10 cellular contexts compared by ENCODE assay signal in genomic region chr19:342128-342455, GRCh38. TPM values are rescaled to one million over a fixed set of nuclear protein-coding genes. Genes with fewer than 3 reads are reported as not detected.
DNase-seq lines count a peak whose midpoint lies in the region; ATAC-seq and TF ChIP-seq lines count a peak whose summit lies in the region.
"Had no signal": no experiment of that assay in that cellular context is flagged by ENCODE, and none has a peak within 500 bp of the region (broad histone marks: within the 10 kb centered on the region; RNA-seq: fewer than 3 reads in every experiment).

No MANE protein-coding gene starts in this region.

- peaks cover 8% of the 10 kb centered on the region for H3K9me3 Mint-ChIP-seq in stimulated activated naive CD8-positive, alpha-beta T cell treated with anti-CD3 and anti-CD28 coated beads, Interleukin-15, Interleukin-2, amounts not matched to agents 100 ng/mL and 50 ng/mL, for 24 hours
- no peaks in the 10 kb centered on the region for H3K9me3 Mint-ChIP-seq in central memory CD8-positive, alpha-beta T cell
- peaks cover 0 to 4% (median 0%) of the 10 kb centered on the region in 11 donors for H3K9me3 Mint-ChIP-seq in naive thymus-derived CD4-positive, alpha-beta T cell
- no peaks in the 10 kb centered on the region for H3K9me3 Mint-ChIP-seq in Caco-2 (ENCODE audit: unreplicated experiment)
- no peaks in the 10 kb centered on the region for H3K9me3 Mint-ChIP-seq in effector memory CD8-positive, alpha-beta T cell

- peaks cover 12 to 28% of the 10 kb centered on the region in 2 donors for H3K4me1 ChIP-seq in naive thymus-derived CD4-positive, alpha-beta T cell (ENCODE audit: control insufficient read depth in 2 of 2, insufficient read depth in 2 of 2, low read length in 2 of 2)
- peaks cover 15% of the 10 kb centered on the region for H3K4me1 ChIP-seq in Caco-2

- no peak overlapping the region for H3K27ac Mint-ChIP-seq in stimulated activated naive CD8-positive, alpha-beta T cell treated with anti-CD3 and anti-CD28 coated beads, Interleukin-15, Interleukin-2, amounts not matched to agents 100 ng/mL and 50 ng/mL, for 24 hours
- H3K27ac Mint-ChIP-seq in central memory CD8-positive, alpha-beta T cell (ENCODE audit: low read depth): no peak overlapping the region
- peak overlapping the region in 3 of 9 donors; percentile 7 to 78 (median 66) for H3K27ac Mint-ChIP-seq in naive thymus-derived CD4-positive, alpha-beta T cell
- no peak overlapping the region for H3K27ac Mint-ChIP-seq in Caco-2 (ENCODE audit: unreplicated experiment)
- H3K27ac Mint-ChIP-seq in effector memory CD8-positive, alpha-beta T cell: peak overlapping the region in 1 of 2 donors; percentile 44

- POLR2A ChIA-PET in naive thymus-derived CD4-positive, alpha-beta T cell (lab: Charles Lee): no interaction called here
- POLR2A ChIA-PET in Caco-2 (lab: Charles Lee): no interaction called here

- H3K4me3 Mint-ChIP-seq in stimulated activated naive CD8-positive, alpha-beta T cell treated with anti-CD3 and anti-CD28 coated beads, Interleukin-15, Interleukin-2, amounts not matched to agents 100 ng/mL and 50 ng/mL, for 24 hours: peak overlapping the region; percentile 12
- peak overlapping the region; percentile 34 for H3K4me3 Mint-ChIP-seq in central memory CD8-positive, alpha-beta T cell
- peak overlapping the region; percentile 7 to 92 (median 67) for H3K4me3 Mint-ChIP-seq in naive thymus-derived CD4-positive, alpha-beta T cell
- no peak overlapping the region for H3K4me3 Mint-ChIP-seq in Caco-2 (ENCODE audit: unreplicated experiment)
- no peak overlapping the region for H3K4me3 Mint-ChIP-seq in effector memory CD8-positive, alpha-beta T cell

- H3K27me3 ChIP-seq in naive thymus-derived CD4-positive, alpha-beta T cell (ENCODE audit: control insufficient read depth in 2 of 2, insufficient read depth in 2 of 2, low read length in 2 of 2): no peaks in the 10 kb centered on the region
- no peaks in the 10 kb centered on the region for H3K27me3 ChIP-seq in Caco-2 (replicated peaks; ENCODE audit: control insufficient read depth, insufficient read depth, low read length)

- CTCF ChIA-PET in naive thymus-derived CD4-positive, alpha-beta T cell (lab: Charles Lee): no interaction called here
- CTCF ChIA-PET in Caco-2 (lab: Charles Lee): no interaction called here

- H3K27ac ChIP-seq in naive thymus-derived CD4-positive, alpha-beta T cell (ENCODE audit: low read depth, low read length): no peak overlapping the region
- H3K27ac ChIP-seq: neutrophil had no signal

- H3K4me1 Mint-ChIP-seq in stimulated activated naive CD8-positive, alpha-beta T cell treated with anti-CD3 and anti-CD28 coated beads, Interleukin-15, Interleukin-2, amounts not matched to agents 100 ng/mL and 50 ng/mL, for 24 hours (ENCODE audit: low read depth): peaks cover 67% of the 10 kb centered on the region
- peaks cover 64% of the 10 kb centered on the region for H3K4me1 Mint-ChIP-seq in central memory CD8-positive, alpha-beta T cell
- peaks cover 52 to 72% (median 68%) of the 10 kb centered on the region in 7 donors for H3K4me1 Mint-ChIP-seq in naive thymus-derived CD4-positive, alpha-beta T cell
- peaks cover 15% of the 10 kb centered on the region for H3K4me1 Mint-ChIP-seq in Caco-2 (ENCODE audit: low read depth, unreplicated experiment)
- H3K4me1 Mint-ChIP-seq in effector memory CD8-positive, alpha-beta T cell (ENCODE audit: low read depth in 2 of 2): peaks cover 50 to 51% of the 10 kb centered on the region in 2 donors

- peaks cover 31% of the 10 kb centered on the region for H3K36me3 Mint-ChIP-seq in stimulated activated naive CD8-positive, alpha-beta T cell treated with anti-CD3 and anti-CD28 coated beads, Interleukin-15, Interleukin-2, amounts not matched to agents 100 ng/mL and 50 ng/mL, for 24 hours (ENCODE audit: low read depth)
- H3K36me3 Mint-ChIP-seq in central memory CD8-positive, alpha-beta T cell (ENCODE audit: insufficient read depth): peaks cover 7% of the 10 kb centered on the region
- H3K36me3 Mint-ChIP-seq in naive thymus-derived CD4-positive, alpha-beta T cell: peaks cover 0 to 23% (median 19%) of the 10 kb centered on the region in 5 donors
- H3K36me3 Mint-ChIP-seq in Caco-2 (ENCODE audit: insufficient read depth, unreplicated experiment): peaks cover 33% of the 10 kb centered on the region
- peaks cover 24% of the 10 kb centered on the region for H3K36me3 Mint-ChIP-seq in effector memory CD8-positive, alpha-beta T cell (ENCODE audit: insufficient read depth)

- BruUV-seq in Caco-2 (replicated peaks; lab: Mats Ljungman, UMichigan): no TSS peak

- DNase-seq in stimulated activated naive CD8-positive, alpha-beta T cell treated with anti-CD3 and anti-CD28 coated beads, Interleukin-15, Interleukin-2, amounts not matched to agents 100 U/mL and 50 U/mL, for 24 hours: no peak
- no peak for DNase-seq in central memory CD8-positive, alpha-beta T cell (ENCODE audit: low spot score in 2 of 2)
- no peak for DNase-seq in naive thymus-derived CD4-positive, alpha-beta T cell
- DNase-seq in NCI-H82 treated with DMSO at 0.1 percent for 48 hours (lab: John Stamatoyannopoulos, UW; ENCODE audit: unreplicated experiment): no peak
- no peak for DNase-seq in Caco-2
- no peak for DNase-seq in effector memory CD8-positive, alpha-beta T cell

- no peak overlapping the region for H3K4me3 ChIP-seq in naive thymus-derived CD4-positive, alpha-beta T cell (ENCODE audit: low read length)
- no peak overlapping the region for H3K4me3 ChIP-seq in Caco-2 (ENCODE audit: low read depth, low read length)

- no peak for ATAC-seq in stimulated activated naive CD8-positive, alpha-beta T cell treated with anti-CD3 and anti-CD28 coated beads, Interleukin-15, Interleukin-2, amounts not matched to agents 100 U/mL and 50 U/mL, for 24 hours
- ATAC-seq in central memory CD8-positive, alpha-beta T cell (replicated peaks; ENCODE audit: extremely low read depth, poor library complexity, severe bottlenecking): no peak
- no peak for ATAC-seq in naive thymus-derived CD4-positive, alpha-beta T cell
- no peak for ATAC-seq in GM18861 (IDR thresholded peaks at IDR 0.05; ENCODE audit: unreplicated experiment)
- no peak for ATAC-seq in effector memory CD8-positive, alpha-beta T cell (replicated peaks)

- no peak for TF ChIP-seq CTCF in Caco-2 (IDR thresholded peaks at IDR 0.05; ENCODE audit: insufficient read depth in 1 of 2, low read depth in 1 of 2, low read length in 1 of 2, severe bottlenecking in 1 of 2, unreplicated experiment in 1 of 2)

- no peaks in the 10 kb centered on the region for H3K9me3 ChIP-seq in naive thymus-derived CD4-positive, alpha-beta T cell (ENCODE audit: control insufficient read depth in 2 of 3, low read length in 3 of 3)
- H3K9me3 ChIP-seq in Caco-2: no peaks in the 10 kb centered on the region
- H3K9me3 ChIP-seq: neutrophil had no signal

- peaks cover 0 to 4% (median 0%) of the 10 kb centered on the region in 3 experiments for H3K36me3 ChIP-seq in naive thymus-derived CD4-positive, alpha-beta T cell (ENCODE audit: control insufficient read depth in 2 of 3, insufficient read depth in 3 of 3, low read length in 3 of 3)
- peaks cover 1% of the 10 kb centered on the region; the same call in 1 of the 2 replicates for H3K36me3 ChIP-seq in Caco-2 (ENCODE audit: control insufficient read depth, insufficient read depth, low read length)
- H3K36me3 ChIP-seq: neutrophil had no signal

- intact Hi-C loops in naive thymus-derived CD4-positive, alpha-beta T cell (cut with micrococcal nuclease): no loop called here
- intact Hi-C loops in Caco-2 (cut with micrococcal nuclease; ENCODE audit: unreplicated experiment): no loop called here

- peaks cover 16% of the 10 kb centered on the region for H3K27me3 Mint-ChIP-seq in stimulated activated naive CD8-positive, alpha-beta T cell treated with anti-CD3 and anti-CD28 coated beads, Interleukin-15, Interleukin-2, amounts not matched to agents 100 ng/mL and 50 ng/mL, for 24 hours
- peaks cover 15% of the 10 kb centered on the region for H3K27me3 Mint-ChIP-seq in central memory CD8-positive, alpha-beta T cell
- peaks cover 0 to 5% (median 4%) of the 10 kb centered on the region in 5 donors for H3K27me3 Mint-ChIP-seq in naive thymus-derived CD4-positive, alpha-beta T cell
- H3K27me3 Mint-ChIP-seq in Caco-2 (ENCODE audit: insufficient read depth, unreplicated experiment): no peaks in the 10 kb centered on the region
- peaks cover 0 to 10% of the 10 kb centered on the region in 2 donors for H3K27me3 Mint-ChIP-seq in effector memory CD8-positive, alpha-beta T cell

RNA-seq across cellular contexts. Expression of gene MIER2, which starts 2.5 kb away (rescaled TPM):
- 10 to 100 TPM; 16.0 to 24.6 (median 17.7) TPM for total RNA-seq in naive thymus-derived CD4-positive, alpha-beta T cell
- 1 to 10 TPM; 3.9 to 7.8 TPM for polyA plus RNA-seq in naive thymus-derived CD4-positive, alpha-beta T cell
- 35.7 and 40.1 TPM in 2 replicates for total RNA-seq in Caco-2 (2022)

RNA-seq across cellular contexts. Expression of gene PLPP2, which starts 50.9 kb away (rescaled TPM):
- total RNA-seq in naive thymus-derived CD4-positive, alpha-beta T cell: under 1 TPM in 1 of 5 experiments, not detected in 4; 0.24 TPM
- polyA plus RNA-seq in naive thymus-derived CD4-positive, alpha-beta T cell: not detected
- 29.6 and 42.0 TPM in 2 replicates for total RNA-seq in Caco-2 (2022)
- total RNA-seq: LHCN-M2 had no signal

Comparison
In these comparisons a context has a peak if more than half of its experiments do, and no peak if none do; other contexts are left out.
1. H3K4me3 Mint-ChIP-seq: peak in stimulated activated naive CD8-positive, alpha-beta T cell treated with anti-CD3 and anti-CD28 coated beads, Interleukin-15, Interleukin-2, amounts not matched to agents 100 ng/mL and 50 ng/mL, for 24 hours (single experiment), central memory CD8-positive, alpha-beta T cell (single experiment) and naive thymus-derived CD4-positive, alpha-beta T cell (10 of 10); none in Caco-2 (single experiment) and effector memory CD8-positive, alpha-beta T cell (0 of 2).
2. RNA of gene PLPP2, which starts 50.9 kb away (total RNA-seq): 29.6 to 42.0 TPM in Caco-2; 0.24 TPM in naive thymus-derived CD4-positive, alpha-beta T cell; every median in the first group is over 10 times any median in the second.